Comparison of ENCODE assay signal across 22 cellular contexts in genomic region chr2:130878933-130879332, GRCh38.
"Had no signal": no experiment of that assay in that cellular context is flagged by ENCODE, and none has a peak within 500 bp of the region (broad histone marks: within the 10 kb centered on the region; RNA-seq: fewer than 3 reads in every experiment).

No MANE protein-coding gene starts in this region.

- H3K27me3 ChIP-seq: dorsolateral prefrontal cortex, esophagus squamous epithelium, gastrocnemius medialis had no signal

- H3K9me3 ChIP-seq: gastrocnemius medialis, left lung, lower lobe of right lung had no signal

- FAIRE-seq: colon, endometrium, islet of Langerhans had no signal

- H3K27ac ChIP-seq: coronary artery, esophagus squamous epithelium, gastrocnemius medialis, heart right ventricle, left lung, lower lobe of right lung had no signal

- H3K9me3 Mint-ChIP-seq: effector memory CD8-positive, alpha-beta T cell had no signal

- ATAC-seq: effector memory CD8-positive, alpha-beta T cell; esophagus mucosa; gastrocnemius medialis; heart right ventricle; left cardiac atrium; left lung; left ventricle myocardium superior; lower lobe of right lung had no signal

- H3K4me1 Mint-ChIP-seq: endodermal cell had no signal

- H3K4me3 ChIP-seq: coronary artery, dorsolateral prefrontal cortex, esophagus squamous epithelium, gastrocnemius medialis, heart right ventricle, left lung, lower lobe of right lung had no signal

- DNase-seq: dermis blood vessel endothelial cell; effector CD8-positive, alpha-beta T cell; effector memory CD8-positive, alpha-beta T cell; erythroblast; esophagus squamous epithelium; foreskin fibroblast; foreskin melanocyte; gastrocnemius medialis; glutamatergic neuron; heart right ventricle; left cardiac atrium; left lung; left ventricle myocardium superior; lower lobe of right lung; mesenchymal stem cell had no signal

- H3K27ac Mint-ChIP-seq: effector memory CD8-positive, alpha-beta T cell; endodermal cell had no signal

- H3K36me3 ChIP-seq: esophagus squamous epithelium, gastrocnemius medialis, heart right ventricle, left lung, lower lobe of right lung had no signal

- H3K4me1 ChIP-seq: gastrocnemius medialis, heart right ventricle, left lung, lower lobe of right lung had no signal

- H3K4me3 Mint-ChIP-seq: effector memory CD8-positive, alpha-beta T cell; endodermal cell had no signal
